In the genomic region with DNA sequence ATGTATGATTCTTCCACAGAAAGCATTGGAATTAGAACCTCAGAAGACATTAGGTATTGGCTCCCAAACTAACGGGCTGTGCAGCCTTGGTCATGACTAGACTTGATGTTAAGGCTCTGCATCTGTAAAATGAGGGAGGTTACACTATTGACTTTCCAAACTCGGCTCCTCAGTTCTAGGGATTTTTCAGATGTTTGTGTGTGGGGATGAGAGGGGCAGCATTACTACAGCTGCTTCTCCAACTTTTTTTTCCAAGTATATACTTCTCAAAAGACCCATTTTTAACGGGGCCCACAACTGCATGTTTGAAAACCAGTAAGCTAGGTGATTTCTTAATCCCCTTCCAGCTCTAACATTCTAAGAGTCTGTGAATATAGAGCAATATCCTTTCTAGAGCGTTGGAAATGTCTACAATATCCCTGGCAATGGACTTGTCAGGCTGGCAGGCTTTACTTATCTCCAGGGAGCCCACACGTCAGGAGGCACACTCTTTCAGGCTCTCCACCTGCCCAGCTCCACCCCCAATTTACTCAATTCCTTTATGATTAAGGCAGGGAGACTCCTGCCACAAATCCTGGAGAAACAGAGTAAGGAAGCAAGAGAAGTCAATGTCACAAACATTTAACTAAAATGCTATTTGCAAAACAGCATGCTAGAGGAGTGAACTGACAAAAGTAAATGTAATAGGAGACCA, we compare ENCODE assay signal across 8 cellular contexts. TPM values are rescaled to one million over a fixed set of nuclear protein-coding genes. Genes with fewer than 3 reads are reported as not detected.
DNase-seq lines count a peak whose midpoint lies in the region; ATAC-seq and TF ChIP-seq lines count a peak whose summit lies in the region.

No MANE protein-coding gene starts in this region.

- H3K27me3 ChIP-seq in CD4-positive, CD25-positive, alpha-beta regulatory T cell (ENCODE audit: control insufficient read depth, insufficient read depth, low read length), result no peaks in the 10 kb centered on the region
- no peaks in the 10 kb centered on the region for H3K27me3 ChIP-seq in muscle layer of duodenum (ENCODE audit: low read depth, low read length)

- H3K9me3 Mint-ChIP-seq in CD4-positive, CD25-positive, alpha-beta regulatory T cell, result no peaks in the 10 kb centered on the region

- H3K36me3 Mint-ChIP-seq in CD4-positive, CD25-positive, alpha-beta regulatory T cell, result peaks cover 28% of the 10 kb centered on the region

- no peak for ATAC-seq in CD4-positive, CD25-positive, alpha-beta regulatory T cell (ENCODE audit: low read depth in 2 of 2)
- no peak for ATAC-seq in GM21515 (IDR thresholded peaks at IDR 0.05; ENCODE audit: unreplicated experiment)

- no peak for TF ChIP-seq CTCF in coronary artery (IDR thresholded peaks at IDR 0.05)

- peak overlapping the region; percentile 92 to 98 (median 93) for H3K4me3 Mint-ChIP-seq in CD4-positive, CD25-positive, alpha-beta regulatory T cell

- no peaks in the 10 kb centered on the region for H3K9me3 ChIP-seq in CD4-positive, CD25-positive, alpha-beta regulatory T cell (ENCODE audit: control insufficient read depth in 2 of 2, low read length in 2 of 2)
- no peaks in the 10 kb centered on the region for H3K9me3 ChIP-seq in muscle layer of duodenum (ENCODE audit: control insufficient read depth in 1 of 2, low read length in 2 of 2)

- H3K4me3 ChIP-seq in CD4-positive, CD25-positive, alpha-beta regulatory T cell (ENCODE audit: low read depth, low read length), result peak overlapping the region; percentile 95
- H3K4me3 ChIP-seq in coronary artery, result peak overlapping the region; percentile 90
- H3K4me3 ChIP-seq in muscle layer of duodenum (ENCODE audit: low read depth in 1 of 2, low read length in 2 of 2), result peak overlapping the region; percentile 78 to 84

- DNase-seq in CD4-positive, CD25-positive, alpha-beta regulatory T cell, result no peak
- DNase-seq in NCI-H2227 (lab: John Stamatoyannopoulos, UW; ENCODE audit: unreplicated experiment) (peak; percentile 23), coronary artery (ENCODE audit: low spot score) (no peak), hypothalamus (lab: John Stamatoyannopoulos, UW) (no peak)
- DNase-seq in stimulated activated naive CD4-positive, alpha-beta T cell treated with Interleukin-2 at 50 U/mL for 16 hours (lab: John Stamatoyannopoulos, UW), result no peak
- DNase-seq in activated effector memory CD4-positive, alpha-beta T cell treated with anti-CD3 and anti-CD28 coated beads, Interleukin-2, amount 50 U/mL, for 16 hours, result no peak

- H3K4me1 ChIP-seq in CD4-positive, CD25-positive, alpha-beta regulatory T cell (ENCODE audit: control insufficient read depth, insufficient read depth, low read length, poor library complexity, severe bottlenecking), result peaks cover 24% of the 10 kb centered on the region
- peaks cover 5 to 14% of the 10 kb centered on the region in 2 donors for H3K4me1 ChIP-seq in muscle layer of duodenum (ENCODE audit: control insufficient read depth in 1 of 2, insufficient read depth in 2 of 2, low read length in 2 of 2)

- H3K27ac Mint-ChIP-seq in CD4-positive, CD25-positive, alpha-beta regulatory T cell, result peak overlapping the region; percentile 95 to 99 (median 98)

- H3K27me3 Mint-ChIP-seq in CD4-positive, CD25-positive, alpha-beta regulatory T cell, result no peaks in the 10 kb centered on the region

- H3K36me3 ChIP-seq in CD4-positive, CD25-positive, alpha-beta regulatory T cell (ENCODE audit: control insufficient read depth, insufficient read depth, low read length), result peaks cover 24% of the 10 kb centered on the region
- H3K36me3 ChIP-seq in muscle layer of duodenum (ENCODE audit: control insufficient read depth in 1 of 2, insufficient read depth in 2 of 2, low read length in 2 of 2), result peaks cover 20 to 41% of the 10 kb centered on the region in 2 donors

- peak overlapping the region; percentile 87 for H3K27ac ChIP-seq in CD4-positive, CD25-positive, alpha-beta regulatory T cell (ENCODE audit: insufficient read depth, low read length, poor library complexity, severe bottlenecking)
- H3K27ac ChIP-seq in coronary artery, result peak overlapping the region; percentile 91 to 95
- H3K27ac ChIP-seq in muscle layer of duodenum (ENCODE audit: low read length), result peak overlapping the region; percentile 93

- peaks cover 0 to 29% (median 19%) of the 10 kb centered on the region in 4 donors for H3K4me1 Mint-ChIP-seq in CD4-positive, CD25-positive, alpha-beta regulatory T cell

RNA-seq across cellular contexts. Expression of a gene that starts 0.8 kb away (rescaled TPM):
- total RNA-seq in CD4-positive, CD25-positive, alpha-beta regulatory T cell, result 56.7 TPM
- 100 to 1,000 TPM; 124 to 166 (median 133) TPM for polyA plus RNA-seq in CD4-positive, CD25-positive, alpha-beta regulatory T cell

RNA-seq across cellular contexts. Expression of a gene that starts 15.5 kb away (rescaled TPM):
- 2.2 TPM for total RNA-seq in CD4-positive, CD25-positive, alpha-beta regulatory T cell
- under 1 TPM in 3 of 4 donors, not detected in 1; 0.24 to 0.79 (median 0.32) TPM for polyA plus RNA-seq in CD4-positive, CD25-positive, alpha-beta regulatory T cell

RNA-seq across cellular contexts. Expression of a gene that starts 32.8 kb away (rescaled TPM):
- 52.8 TPM for total RNA-seq in CD4-positive, CD25-positive, alpha-beta regulatory T cell
- 10 to 100 TPM; 27.5 to 45.8 (median 35.3) TPM for polyA plus RNA-seq in CD4-positive, CD25-positive, alpha-beta regulatory T cell

RNA-seq across cellular contexts. Expression of a gene that starts 41.5 kb away (rescaled TPM):
- total RNA-seq in CD4-positive, CD25-positive, alpha-beta regulatory T cell, result not detected
- polyA plus RNA-seq in CD4-positive, CD25-positive, alpha-beta regulatory T cell, result under 1 TPM in 1 of 4 donors, not detected in 3; 0.10 TPM

RNA-seq across cellular contexts. Expression of a gene that starts 46.4 kb away (rescaled TPM):
- total RNA-seq in CD4-positive, CD25-positive, alpha-beta regulatory T cell, result 33.2 TPM
- 10 to 100 TPM; 27.3 to 38.8 (median 34.5) TPM for polyA plus RNA-seq in CD4-positive, CD25-positive, alpha-beta regulatory T cell
